22 cellular contexts compared by ENCODE assay signal in genomic region chr16:55496509-55497145, GRCh38. TPM values are rescaled to one million over a fixed set of nuclear protein-coding genes. Genes with fewer than 3 reads are reported as not detected.
DNase-seq lines count a peak whose midpoint lies in the region; ATAC-seq, FAIRE-seq and TF ChIP-seq lines count a peak whose summit lies in the region.
"Had no signal": no experiment of that assay in that cellular context is flagged by ENCODE, and none has a peak within 500 bp of the region (broad histone marks: within the 10 kb centered on the region; RNA-seq: fewer than 3 reads in every experiment).

No MANE protein-coding gene starts in this region.

- no peaks in the 10 kb centered on the region for H3K9me1 ChIP-seq in keratinocyte (ENCODE audit: control insufficient read depth, extremely low read depth, insufficient read depth, low read length)

- H3K9ac ChIP-seq in SK-N-SH (no peak overlapping the region), keratinocyte (ENCODE audit: control insufficient read depth, extremely low read depth, insufficient read depth, low read length) (no peak overlapping the region)

- TF ChIP-seq POLR2A in uterus (IDR thresholded peaks at IDR 0.05) = no peak
- TF ChIP-seq POLR2A in erythroblast (IDR thresholded peaks at IDR 0.05; ENCODE audit: low read length) = no peak
- TF ChIP-seq POLR2A in GM18505 (IDR thresholded peaks at IDR 0.05; ENCODE audit: borderline replicate concordance, extremely low read depth, insufficient read depth, insufficient read length) = no peak

- H3K27ac ChIP-seq in SK-N-SH (ENCODE audit: low read depth in 2 of 2, low read length in 1 of 2) (peak overlapping the region; percentile 84 to 94), keratinocyte (ENCODE audit: control insufficient read depth, insufficient read depth, low read length) (peak overlapping the region; percentile 50), uterus (peak overlapping the region; percentile 10 to 48)
- H3K27ac ChIP-seq: ascending aorta had no signal

- DNase-seq in SK-N-SH (no peak), NCI-H2029 treated with DMSO at 0.1 percent for 48 hours (lab: John Stamatoyannopoulos, UW) (peak; percentile 80), keratinocyte (ENCODE audit: low read depth, low spot score) (no peak), uterus (no peak), erythroblast (lab: John Stamatoyannopoulos, UW) (no peak), Calu3 (no peak)
- DNase-seq: activated CD4-positive, alpha-beta T cell treated with anti-CD3 and anti-CD28 coated beads for 1 hour; activated T-cell treated with anti-CD3 and anti-CD28 coated beads, Interleukin-2, amount 50 U/mL, for 48 hours; BE2C; hypothalamus; lower lobe of right lung; MM.1S; NCI-H1694; NCI-H345; SHP77; small intestine; T-cell had no signal

- CTCF ChIA-PET in SK-N-SH (lab: Yijun Ruan, JAX) = interaction anchor here (0.8 to 2.2 kb wide), 3 partner anchors 31 to 210 kb away, joined by 3 to 11 read pairs (median 3); no protein-coding TSS in a partner anchor
- CTCF ChIA-PET in Calu3 (lab: Charles Lee) = no interaction called here

- H3K27me3 ChIP-seq in SK-N-SH (ENCODE audit: insufficient read depth) = no peaks in the 10 kb centered on the region
- no peaks in the 10 kb centered on the region for H3K27me3 ChIP-seq in keratinocyte (ENCODE audit: control insufficient read depth, extremely low read depth, insufficient read depth, low read length)
- H3K27me3 ChIP-seq in uterus = no peaks in the 10 kb centered on the region
- H3K27me3 ChIP-seq: ascending aorta, BE2C had no signal

- H3K4me3 ChIP-seq in SK-N-SH (ENCODE audit: low read depth in 2 of 2, low read length in 1 of 2) (no peak overlapping the region), keratinocyte (ENCODE audit: control insufficient read depth in 2 of 3, extremely low read depth in 1 of 3, insufficient read depth in 2 of 3, low read depth in 1 of 3, low read length in 3 of 3) (no peak overlapping the region), uterus (no peak overlapping the region)
- H3K4me3 ChIP-seq: ascending aorta, lower lobe of right lung had no signal

- H3K9me2 ChIP-seq in SK-N-SH = no peaks in the 10 kb centered on the region

- intact Hi-C loops in uterus (cut with DNase I; ENCODE audit: low total_unique reads) = no loop called here
- intact Hi-C loops in Calu3 (cut with micrococcal nuclease; ENCODE audit: unreplicated experiment) = no loop called here

- TF ChIP-seq EP300 in SK-N-SH (IDR thresholded peaks at IDR 0.05; ENCODE audit: borderline replicate concordance in 1 of 2, low read depth in 1 of 2, low read length in 1 of 2) = no peak

- peak; percentile 78 for FAIRE-seq in keratinocyte (lab: Jason Lieb, UNC)
- FAIRE-seq: small intestine had no signal

- H3K9me3 ChIP-seq in SK-N-SH = no peaks in the 10 kb centered on the region
- H3K9me3 ChIP-seq in keratinocyte (ENCODE audit: control insufficient read depth, low read depth, low read length) = no peaks in the 10 kb centered on the region
- no peaks in the 10 kb centered on the region for H3K9me3 ChIP-seq in uterus
- H3K9me3 ChIP-seq: ascending aorta, BE2C, lower lobe of right lung had no signal

- H3K4me1 ChIP-seq in SK-N-SH (ENCODE audit: control insufficient read depth in 1 of 2, insufficient read depth in 2 of 2, low read depth in 1 of 2, low read length in 1 of 2) = peaks cover 51 to 65% of the 10 kb centered on the region in 2 experiments
- peaks cover 68% of the 10 kb centered on the region for H3K4me1 ChIP-seq in keratinocyte (ENCODE audit: control insufficient read depth, extremely low read depth, insufficient read depth, low read length)
- H3K4me1 ChIP-seq in uterus = peaks cover 5 to 16% of the 10 kb centered on the region in 2 donors

- no peak overlapping the region for H3K27ac Mint-ChIP-seq in Calu3 (ENCODE audit: unreplicated experiment)
- H3K27ac Mint-ChIP-seq: activated naive CD4-positive, alpha-beta T cell treated with anti-CD3 and anti-CD28 coated beads, Interleukin-2, amount 50 U/mL, for 72 hours; stimulated activated memory B cell treated with anti-CD40 and anti-IgM and Interleukin-4, amounts not matched to agents 10 μg/mL and 1 μg/mL and 100 μg/mL, for 72 hours; T-cell had no signal

- H2AFZ ChIP-seq in SK-N-SH (ENCODE audit: low read depth) (no peak overlapping the region), keratinocyte (ENCODE audit: control insufficient read depth, low read length) (no peak overlapping the region)

- peaks cover 12% of the 10 kb centered on the region; the same call in 1 of the 2 replicates for H3K79me2 ChIP-seq in SK-N-SH (ENCODE audit: insufficient read depth)
- H3K79me2 ChIP-seq in keratinocyte (ENCODE audit: control insufficient read depth, insufficient read depth, low read length) = no peaks in the 10 kb centered on the region

- no peak for ATAC-seq in SK-N-SH treated with all-trans-retinoic acid at 6 μM for 48 hours
- no peak for ATAC-seq in GM18505 (IDR thresholded peaks at IDR 0.05; ENCODE audit: unreplicated experiment)
- ATAC-seq: activated naive CD4-positive, alpha-beta T cell treated with anti-CD3 and anti-CD28 coated beads, Interleukin-2, amount 50 U/mL, for 72 hours; stimulated activated memory B cell treated with anti-CD40 and anti-IgM and Interleukin-4, amounts not matched to agents 10 μg/mL and 1 μg/mL and 100 μg/mL, for 72 hours; T-cell had no signal

- no peaks in the 10 kb centered on the region for H3K36me3 Mint-ChIP-seq in Calu3 (ENCODE audit: insufficient read depth, unreplicated experiment)
- H3K36me3 Mint-ChIP-seq: activated naive CD4-positive, alpha-beta T cell treated with anti-CD3 and anti-CD28 coated beads, Interleukin-2, amount 50 U/mL, for 72 hours; stimulated activated memory B cell treated with anti-CD40 and anti-IgM and Interleukin-4, amounts not matched to agents 10 μg/mL and 1 μg/mL and 100 μg/mL, for 72 hours; T-cell had no signal

- H3K36me3 ChIP-seq in SK-N-SH (replicated peaks in 1 of 2; ENCODE audit: control insufficient read depth in 1 of 2, insufficient read depth in 2 of 2, low read length in 1 of 2) (peaks cover 55 to 79% of the 10 kb centered on the region in 2 experiments), keratinocyte (ENCODE audit: control insufficient read depth in 2 of 2, extremely low read depth in 1 of 2, insufficient read depth in 2 of 2, low read length in 2 of 2) (no peaks in the 10 kb centered on the region), uterus (no peaks in the 10 kb centered on the region)

- H3K4me1 Mint-ChIP-seq in Calu3 (ENCODE audit: low read depth, unreplicated experiment) = peaks cover 24% of the 10 kb centered on the region
- H3K4me1 Mint-ChIP-seq: stimulated activated memory B cell treated with anti-CD40 and anti-IgM and Interleukin-4, amounts not matched to agents 10 μg/mL and 1 μg/mL and 100 μg/mL, for 72 hours had no signal

- POLR2A ChIA-PET in SK-N-SH (lab: Yijun Ruan, JAX) = interaction anchor here (0.9 kb wide), 1 partner anchor 156 kb away, joined by 3 read pairs; no protein-coding TSS in a partner anchor

- H3K4me3 Mint-ChIP-seq in Calu3 (ENCODE audit: low read depth, unreplicated experiment) = no peak overlapping the region
- H3K4me3 Mint-ChIP-seq: stimulated activated memory B cell treated with anti-CD40 and anti-IgM and Interleukin-4, amounts not matched to agents 10 μg/mL and 1 μg/mL and 100 μg/mL, for 72 hours; T-cell had no signal

- TF ChIP-seq CTCF in SK-N-SH (IDR thresholded peaks at IDR 0.05) (no peak), keratinocyte (optimal IDR thresholded peaks at IDR 0.05 in 1 of 3, IDR thresholded peaks at IDR 0.05 in 1 of 3, conservative IDR thresholded peaks at IDR 0.05 in 1 of 3; ENCODE audit: extremely low read depth in 1 of 3, insufficient read depth in 2 of 3, low read length in 3 of 3) (no peak), uterus (IDR thresholded peaks at IDR 0.05) (no peak), Calu3 (IDR thresholded peaks at IDR 0.05; ENCODE audit: unreplicated experiment) (no peak)

- no TSS peak for BruUV-seq in Calu3 (replicated peaks; lab: Mats Ljungman, UMichigan)

- H4K20me1 ChIP-seq in SK-N-SH (ENCODE audit: insufficient read depth) (no peaks in the 10 kb centered on the region), keratinocyte (ENCODE audit: control insufficient read depth, extremely low read depth, insufficient read depth, low read length) (no peaks in the 10 kb centered on the region)

- H3K9me3 Mint-ChIP-seq in Calu3 (ENCODE audit: low read depth, unreplicated experiment) = no peaks in the 10 kb centered on the region
- H3K9me3 Mint-ChIP-seq: activated naive CD4-positive, alpha-beta T cell treated with anti-CD3 and anti-CD28 coated beads, Interleukin-2, amount 50 U/mL, for 72 hours; stimulated activated memory B cell treated with anti-CD40 and anti-IgM and Interleukin-4, amounts not matched to agents 10 μg/mL and 1 μg/mL and 100 μg/mL, for 72 hours; T-cell had no signal

- H3F3A ChIP-seq in SK-N-SH (replicated peaks; ENCODE audit: insufficient read depth) = peaks cover 84% of the 10 kb centered on the region

- WGBS in SK-N-SH (ENCODE audit: low lambda C conversion rate) = 0% methylated on average over 1 of the region's 8 CpGs

- H3K4me2 ChIP-seq in SK-N-SH (no peak overlapping the region), keratinocyte (ENCODE audit: control insufficient read depth, extremely low read depth, insufficient read depth, low read depth, low read length) (peak overlapping the region; percentile 36)

- peaks cover 6% of the 10 kb centered on the region for H3K27me3 Mint-ChIP-seq in Calu3 (ENCODE audit: unreplicated experiment)

- dilution Hi-C loops in keratinocyte (cut with MboI; ENCODE audit: extremely low pct_ligation_motif_present, low sequenced_read_pairs) = no loop called here

- TF ChIP-seq RAD21 in SK-N-SH (IDR thresholded peaks at IDR 0.05; ENCODE audit: low read length) = no peak

RNA-seq across cellular contexts. Expression of gene LPCAT2, which starts 12.2 kb away (rescaled TPM):
- 9.1 and 14.5 TPM in 2 replicates for polyA plus RNA-seq in SK-N-SH (2012; rRNA removed)
- polyA plus RNA-seq in SK-N-SH (2012; cell fraction: cytosol; rRNA removed) = 12.4 and 14.1 TPM in 2 replicates
- 18.9 and 28.5 TPM in 2 replicates for polyA plus RNA-seq in SK-N-SH (2012; cell fraction: nucleus; rRNA removed)
- polyA plus RNA-seq in keratinocyte = 34.2 to 54.4 TPM (median 45.6 TPM) in 3 replicates
- 25.8 TPM for polyA plus RNA-seq in keratinocyte (2011; ENCODE audit: low read depth)
- polyA plus RNA-seq in keratinocyte (2011; cell fraction: cytosol; rRNA removed) = 10.9 and 27.6 TPM in 2 replicates
- 46.1 and 58.3 TPM in 2 replicates for polyA plus RNA-seq in keratinocyte (2011; cell fraction: nucleus; rRNA removed)
- 23.6 and 46.0 TPM in 2 replicates for polyA plus RNA-seq in keratinocyte (2012; ENCODE audit: low replicate concordance)
- 19.9 to 31.9 TPM (median 22.2 TPM) in 3 replicates for polyA minus RNA-seq in keratinocyte
- 29.7 TPM for polyA minus RNA-seq in keratinocyte (2011; cell fraction: cytosol; rRNA and poly(A)+ RNA removed)
- 65.9 and 91.0 TPM in 2 replicates for polyA minus RNA-seq in keratinocyte (2011; cell fraction: nucleus; rRNA and poly(A)+ RNA removed)
- 10 to 100 TPM; 28.8 to 52.9 (median 36.3) TPM for total RNA-seq in uterus
- total RNA-seq in Calu3 (2022) = 3.9 and 10.0 TPM in 2 replicates

RNA-seq across cellular contexts. Expression of gene MMP2, which starts 17.6 kb away (rescaled TPM):
- 963 and 1,101 TPM in 2 replicates for polyA plus RNA-seq in SK-N-SH (2012; rRNA removed)
- 657 and 848 TPM in 2 replicates for polyA plus RNA-seq in SK-N-SH (2012; cell fraction: cytosol; rRNA removed)
- polyA plus RNA-seq in SK-N-SH (2012; cell fraction: nucleus; rRNA removed) = 471 and 582 TPM in 2 replicates
- polyA plus RNA-seq in keratinocyte = 54.5 to 116 TPM (median 59.2 TPM) in 3 replicates
- polyA plus RNA-seq in keratinocyte (2011; ENCODE audit: low read depth) = 4.4 TPM
- polyA plus RNA-seq in keratinocyte (2011; cell fraction: cytosol; rRNA removed) = 38.6 and 47.6 TPM in 2 replicates
- 76.5 and 87.0 TPM in 2 replicates for polyA plus RNA-seq in keratinocyte (2011; cell fraction: nucleus; rRNA removed)
- polyA plus RNA-seq in keratinocyte (2012; ENCODE audit: low replicate concordance) = 2.6 and 96.3 TPM in 2 replicates
- polyA minus RNA-seq in keratinocyte = 113 to 159 TPM (median 124 TPM) in 3 replicates
- polyA minus RNA-seq in keratinocyte (2011; cell fraction: cytosol; rRNA and poly(A)+ RNA removed) = 68.7 TPM
- 96.4 and 150 TPM in 2 replicates for polyA minus RNA-seq in keratinocyte (2011; cell fraction: nucleus; rRNA and poly(A)+ RNA removed)
- total RNA-seq in uterus = 100 to 1,000 TPM; 130 to 578 (median 324) TPM
- total RNA-seq in Calu3 (2022) = not detected in 2 replicates
- total RNA-seq: activated naive CD4-positive, alpha-beta T cell treated with anti-CD3 and anti-CD28 coated beads, Interleukin-2, amount 50 U/mL, for 72 hours had no signal

Comparison
In these comparisons a context has a peak if more than half of its experiments do, and no peak if none do; other contexts are left out.
1. H3K27ac ChIP-seq: peak in every context shown above with its lines; median percentile 89 in SK-N-SH; 50 in keratinocyte; 29 in uterus.
2. RNA of gene MMP2, which starts 17.6 kb away (total RNA-seq): 130 to 578 TPM in uterus; not detected in Calu3; every median in the first group is over 100 times any median in the second.